Comparison of ENCODE assay signal across 21 cellular contexts in the genomic region with DNA sequence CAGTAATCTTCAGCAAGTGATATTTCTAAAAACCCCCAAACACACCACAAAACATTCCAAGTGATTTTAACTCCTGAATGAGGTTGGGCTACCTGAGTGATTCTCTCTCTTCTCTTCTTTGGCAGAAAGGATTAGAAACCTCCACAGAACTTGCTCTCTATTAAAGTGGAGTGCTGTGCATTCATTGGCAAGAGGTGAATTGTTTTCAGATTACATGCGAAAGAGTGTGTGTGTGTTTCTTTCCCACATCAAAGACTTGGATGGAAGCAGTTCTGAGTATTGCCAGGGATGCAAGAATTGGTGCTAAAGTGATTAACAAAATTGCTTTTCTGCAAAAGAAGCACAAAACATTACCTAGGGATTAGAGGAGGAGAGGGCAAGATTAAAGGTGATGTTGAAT.
"Had no signal": no experiment of that assay in that cellular context is flagged by ENCODE, and none has a peak within 500 bp of the region (broad histone marks: within the 10 kb centered on the region; RNA-seq: fewer than 3 reads in every experiment).

No MANE protein-coding gene starts in this region.

- H3K36me3 ChIP-seq: heart left ventricle, neutrophil, right lobe of liver, transverse colon had no signal

- H3K4me3 ChIP-seq: coronary artery, dorsolateral prefrontal cortex, heart left ventricle, psoas muscle, right lobe of liver, testis, transverse colon had no signal

- H3K4me3 Mint-ChIP-seq: nephron progenitor cell; stimulated activated effector memory CD8-positive, alpha-beta T cell treated with anti-CD3 and anti-CD28 coated beads, Interleukin-12 subunit alpha, Interleukin-12 subunit beta, amount 100 ng/mL, for 72 hours; stimulated activated naive CD8-positive, alpha-beta T cell treated with anti-CD3 and anti-CD28 coated beads, Interleukin-15, Interleukin-2, amounts not matched to agents 100 ng/mL and 50 ng/mL, for 24 hours had no signal

- H3K27ac ChIP-seq: coronary artery, dorsolateral prefrontal cortex, heart left ventricle, neutrophil, psoas muscle, right lobe of liver, testis, transverse colon had no signal

- DNase-seq: dorsolateral prefrontal cortex; effector CD8-positive, alpha-beta T cell; heart left ventricle; hippocampal formation; mesendoderm; nephron progenitor cell; psoas muscle; retina; right lobe of liver; stimulated activated CD4-positive, alpha-beta T cell treated with anti-CD3 and anti-CD28 coated beads, Interleukin-4, amount 100 ng/mL, for 1 hour; stimulated activated CD8-positive, alpha-beta memory T cell treated with anti-CD3 and anti-CD28 coated beads, Interleukin-4, amount 100 ng/mL, for 48 hours; testis; transverse colon had no signal

- H3K9me3 Mint-ChIP-seq: naive thymus-derived CD4-positive, alpha-beta T cell; nephron progenitor cell; stimulated activated effector memory CD8-positive, alpha-beta T cell treated with anti-CD3 and anti-CD28 coated beads, Interleukin-12 subunit alpha, Interleukin-12 subunit beta, amount 100 ng/mL, for 72 hours; stimulated activated naive CD8-positive, alpha-beta T cell treated with anti-CD3 and anti-CD28 coated beads, Interleukin-15, Interleukin-2, amounts not matched to agents 100 ng/mL and 50 ng/mL, for 24 hours had no signal

- H3K27me3 ChIP-seq: right lobe of liver, testis had no signal

- H3K36me3 Mint-ChIP-seq: naive thymus-derived CD4-positive, alpha-beta T cell; stimulated activated effector memory CD8-positive, alpha-beta T cell treated with anti-CD3 and anti-CD28 coated beads, Interleukin-12 subunit alpha, Interleukin-12 subunit beta, amount 100 ng/mL, for 72 hours had no signal

- H3K4me1 ChIP-seq: psoas muscle, right lobe of liver, testis, transverse colon had no signal

- FAIRE-seq: endometrium, frontal cortex had no signal

- H3K27ac Mint-ChIP-seq: nephron progenitor cell; stimulated activated effector memory CD8-positive, alpha-beta T cell treated with anti-CD3 and anti-CD28 coated beads, Interleukin-12 subunit alpha, Interleukin-12 subunit beta, amount 100 ng/mL, for 72 hours; stimulated activated naive CD8-positive, alpha-beta T cell treated with anti-CD3 and anti-CD28 coated beads, Interleukin-15, Interleukin-2, amounts not matched to agents 100 ng/mL and 50 ng/mL, for 24 hours had no signal

- H3K4me1 Mint-ChIP-seq: stimulated activated effector memory CD8-positive, alpha-beta T cell treated with anti-CD3 and anti-CD28 coated beads, Interleukin-12 subunit alpha, Interleukin-12 subunit beta, amount 100 ng/mL, for 72 hours had no signal

- ATAC-seq: esophagus mucosa; heart left ventricle; naive thymus-derived CD4-positive, alpha-beta T cell; psoas muscle; right lobe of liver; stimulated activated effector memory CD8-positive, alpha-beta T cell treated with anti-CD3 and anti-CD28 coated beads, Interleukin-12 subunit alpha, Interleukin-12 subunit beta, amount 100 ng/mL, for 72 hours had no signal

- H3K9me3 ChIP-seq: heart left ventricle, neutrophil, psoas muscle, right lobe of liver, testis, transverse colon had no signal
